In the genomic region with DNA sequence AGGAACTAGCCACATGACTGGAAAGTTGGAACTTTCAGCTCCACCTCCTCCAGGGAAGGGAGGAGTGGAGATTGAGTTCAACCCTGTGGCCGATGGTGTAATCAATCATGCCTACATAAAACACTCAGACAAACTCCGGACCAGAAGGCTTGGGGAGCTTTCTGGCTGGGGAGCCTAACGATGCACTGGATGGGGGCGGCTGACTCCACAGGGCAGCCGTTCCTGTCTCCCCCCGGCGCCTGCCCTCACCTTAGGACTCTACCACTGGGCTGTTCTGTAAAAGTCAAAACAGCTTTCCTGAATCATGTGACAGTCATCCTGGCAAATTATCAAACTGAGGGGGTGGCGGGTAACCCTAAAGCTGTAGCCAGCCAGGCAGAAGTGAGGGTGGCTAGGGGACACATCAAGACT, we compare ENCODE assay signal across 15 cellular contexts. TPM values are rescaled to one million over a fixed set of nuclear protein-coding genes. Genes with fewer than 3 reads are reported as not detected.
DNase-seq lines count a peak whose midpoint lies in the region; ATAC-seq and TF ChIP-seq lines count a peak whose summit lies in the region.
"Had no signal": no experiment of that assay in that cellular context is flagged by ENCODE, and none has a peak within 500 bp of the region (broad histone marks: within the 10 kb centered on the region; RNA-seq: fewer than 3 reads in every experiment).

No MANE protein-coding gene starts in this region.

- peaks cover 22% of the 10 kb centered on the region for H3K36me3 Mint-ChIP-seq in osteocyte (ENCODE audit: unreplicated experiment)
- H3K36me3 Mint-ChIP-seq: naive thymus-derived CD8-positive, alpha-beta T cell had no signal

- no peak overlapping the region for H3K4me3 Mint-ChIP-seq in osteocyte (ENCODE audit: unreplicated experiment)
- H3K4me3 Mint-ChIP-seq: activated CD8-positive, alpha-beta T cell treated with anti-CD3 and anti-CD28 coated beads for 36 hours had no signal

- TF ChIP-seq CTCF in AG09309 (IDR thresholded peaks at IDR 0.05; ENCODE audit: control insufficient read depth, insufficient read depth, low read depth, low read length, missing control alignments), result no peak
- TF ChIP-seq CTCF in adrenal gland (IDR thresholded peaks at IDR 0.05), result no peak
- no peak for TF ChIP-seq CTCF in fibroblast of the aortic adventitia (IDR thresholded peaks at IDR 0.05; ENCODE audit: insufficient read depth, low read length)
- TF ChIP-seq CTCF in osteocyte (IDR thresholded peaks at IDR 0.05), result no peak

- H3K27ac ChIP-seq in adrenal gland, result peak overlapping the region in 1 of 5 donors; percentile 20

- H3K27me3 Mint-ChIP-seq in osteocyte (ENCODE audit: unreplicated experiment), result no peaks in the 10 kb centered on the region

- 30 to 49% (median 35%) methylated on average over 6 to 8 of the region's 8 CpGs for WGBS in adrenal gland, 4 donors

- peak; percentile 27 for DNase-seq in AG09309 (ENCODE audit: low read depth)
- DNase-seq in adrenal gland, result peak in 5 of 7 donors; percentile 42 to 68 (median 54)
- DNase-seq in fibroblast of the aortic adventitia (ENCODE audit: low read depth), result peak; percentile 66
- DNase-seq in osteocyte (ENCODE audit: extremely low spot score, unreplicated experiment), result peak; percentile 73
- no peak for DNase-seq in nucleus accumbens (lab: John Stamatoyannopoulos, UW)
- no peak for DNase-seq in NCI-H2107 treated with DMSO at 0.1 percent for 48 hours (lab: John Stamatoyannopoulos, UW; ENCODE audit: unreplicated experiment)
- DNase-seq: activated CD8-positive, alpha-beta T cell treated with anti-CD3 and anti-CD28 coated beads for 36 hours; effector CD4-positive, alpha-beta T cell; head of caudate nucleus; naive thymus-derived CD8-positive, alpha-beta T cell; NCI-H1436; stimulated activated naive CD8-positive, alpha-beta T cell treated with anti-CD3 and anti-CD28 coated beads, Interleukin-15, Interleukin-2, amounts not matched to agents 100 U/mL and 50 U/mL, for 24 hours had no signal

- intact Hi-C loops in adrenal gland (cut with DNase I), result no loop called here

- H3K4me1 ChIP-seq in adrenal gland (replicated peaks in 1 of 2), result peaks cover 4 to 9% of the 10 kb centered on the region in 2 donors

- no peak for ATAC-seq in GM19463 (IDR thresholded peaks at IDR 0.05; ENCODE audit: unreplicated experiment)
- no peak for ATAC-seq in HG03280 (IDR thresholded peaks at IDR 0.05; ENCODE audit: unreplicated experiment)
- ATAC-seq: activated CD8-positive, alpha-beta T cell treated with anti-CD3 and anti-CD28 coated beads for 36 hours; naive thymus-derived CD8-positive, alpha-beta T cell; stimulated activated naive CD8-positive, alpha-beta T cell treated with anti-CD3 and anti-CD28 coated beads, Interleukin-15, Interleukin-2, amounts not matched to agents 100 U/mL and 50 U/mL, for 24 hours had no signal

- no peak for TF ChIP-seq POLR2A in adrenal gland (IDR thresholded peaks at IDR 0.05)

- H3K4me1 Mint-ChIP-seq in osteocyte (ENCODE audit: unreplicated experiment), result peaks cover 2% of the 10 kb centered on the region
- H3K4me1 Mint-ChIP-seq: naive thymus-derived CD8-positive, alpha-beta T cell had no signal

- peak overlapping the region; percentile 18 for H3K4me3 ChIP-seq in AG09309 (ENCODE audit: control insufficient read depth, low read depth, low read length)
- H3K4me3 ChIP-seq in adrenal gland, result peak overlapping the region in 1 of 4 donors; percentile 30
- H3K4me3 ChIP-seq in fibroblast of the aortic adventitia (ENCODE audit: low read depth, low read length), result no peak overlapping the region
- H3K4me3 ChIP-seq: smooth muscle cell had no signal

- H3K9me3 Mint-ChIP-seq in osteocyte (ENCODE audit: unreplicated experiment), result no peaks in the 10 kb centered on the region
- H3K9me3 Mint-ChIP-seq: activated CD8-positive, alpha-beta T cell treated with anti-CD3 and anti-CD28 coated beads for 36 hours had no signal

- no peaks in the 10 kb centered on the region for H3K36me3 ChIP-seq in adrenal gland (replicated peaks in 1 of 2)

- H3K27me3 ChIP-seq in adrenal gland, result no peaks in the 10 kb centered on the region

- no peaks in the 10 kb centered on the region for H3K9me3 ChIP-seq in adrenal gland (replicated peaks in 1 of 3)

- H3K27ac Mint-ChIP-seq in osteocyte (ENCODE audit: unreplicated experiment), result no peak overlapping the region
- H3K27ac Mint-ChIP-seq: activated CD8-positive, alpha-beta T cell treated with anti-CD3 and anti-CD28 coated beads for 36 hours; naive thymus-derived CD8-positive, alpha-beta T cell had no signal

RNA-seq across cellular contexts. Expression of gene GOLM1, which starts 58.0 kb away (rescaled TPM):
- total RNA-seq in adrenal gland (100 to 1,000 TPM; 136 to 745 (median 267) TPM), fibroblast of the aortic adventitia (ENCODE audit: low replicate concordance) (53.5 and 72.0 TPM in 2 replicates), osteocyte (91.9 and 93.4 TPM in 2 replicates)
- polyA plus RNA-seq in adrenal gland, result 100 to 1,000 TPM; 113 to 190 (median 182) TPM

Comparison
In these comparisons a context has a peak if more than half of its experiments do, and no peak if none do; other contexts are left out.
1. DNase-seq: peak in AG09309 (single experiment), adrenal gland (5 of 7), fibroblast of the aortic adventitia (single experiment) and osteocyte (single experiment); none in nucleus accumbens (0 of 56) and NCI-H2107 treated with DMSO at 0.1 percent for 48 hours (single experiment).